ENCODE assay signal across 9 cellular contexts in the genomic region with DNA sequence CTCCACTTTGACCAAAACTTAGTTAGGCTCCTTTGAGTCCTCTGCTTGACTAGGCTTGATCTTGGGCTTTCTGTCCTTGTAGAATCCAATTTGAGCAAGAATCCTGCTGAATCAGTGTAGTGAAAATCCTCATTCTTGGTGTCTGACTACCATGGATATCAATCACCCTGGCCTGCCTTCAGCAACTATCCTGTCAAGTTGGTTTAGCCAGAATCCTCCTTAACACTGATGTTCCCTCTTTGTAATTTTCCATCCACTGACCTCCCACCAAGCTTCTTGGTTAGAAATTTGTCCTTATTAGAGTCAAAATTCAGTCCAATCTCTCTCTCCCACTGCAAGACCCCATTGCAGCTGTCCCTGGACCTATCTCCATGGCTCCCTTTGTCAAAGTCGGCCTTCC. TPM values are rescaled to one million over a fixed set of nuclear protein-coding genes. Genes with fewer than 3 reads are reported as not detected.
DNase-seq lines count a peak whose midpoint lies in the region; ATAC-seq, FAIRE-seq and TF ChIP-seq lines count a peak whose summit lies in the region.
"Had no signal": no experiment of that assay in that cellular context is flagged by ENCODE, and none has a peak within 500 bp of the region (broad histone marks: within the 10 kb centered on the region; RNA-seq: fewer than 3 reads in every experiment).

No MANE protein-coding gene starts in this region.

- TF ChIP-seq CTCF in HepG2 (CRISPR knock-in tag; IDR thresholded peaks at IDR 0.05) (no peak), right lobe of liver (IDR thresholded peaks at IDR 0.05) (no peak), VCaP (conservative IDR thresholded peaks at IDR 0.05) (no peak), lower lobe of right lung (IDR thresholded peaks at IDR 0.05) (no peak), uterus (IDR thresholded peaks at IDR 0.05) (no peak)

- no peaks in the 10 kb centered on the region for H3K79me2 ChIP-seq in HepG2 (ENCODE audit: insufficient read depth, low read length)

- no TSS peak for BruUV-seq in HepG2 (replicated peaks; lab: Mats Ljungman, UMichigan)

- peaks cover 15% of the 10 kb centered on the region for H3K4me1 ChIP-seq in HepG2 (ENCODE audit: insufficient read depth, low read length)
- peaks cover 0 to 7% (median 2%) of the 10 kb centered on the region in 4 donors for H3K4me1 ChIP-seq in right lobe of liver
- H3K4me1 ChIP-seq in lower lobe of right lung, result peaks cover 14% of the 10 kb centered on the region
- H3K4me1 ChIP-seq in uterus, result no peaks in the 10 kb centered on the region
- H3K4me1 ChIP-seq in aorta (ENCODE audit: control insufficient read depth in 1 of 2, insufficient read depth in 2 of 2, low read length in 2 of 2), result peaks cover 0 to 2% of the 10 kb centered on the region in 2 donors

- POLR2A ChIA-PET in HepG2 (lab: Yijun Ruan, JAX), result interaction anchor here (0.9 to 2.1 kb wide), 4 partner anchors 39 to 339 kb away, joined by 3 to 10 read pairs (median 5); a partner anchor contains a TSS

- no peak for TF ChIP-seq EP300 in HepG2 (IDR thresholded peaks at IDR 0.05; ENCODE audit: low read depth in 2 of 2, low read length in 2 of 2)
- no peak for TF ChIP-seq EP300 in HepG2 (CRISPR knock-in tag; IDR thresholded peaks at IDR 0.05; ENCODE audit: borderline replicate concordance)

- H3K4me2 ChIP-seq in HepG2 (ENCODE audit: low read depth, low read length), result peak overlapping the region; percentile 79

- H3K36me3 ChIP-seq in HepG2 (replicated peaks in 1 of 2; ENCODE audit: control insufficient read depth in 1 of 2, insufficient read depth in 2 of 2, low read length in 2 of 2) (no peaks in the 10 kb centered on the region), right lobe of liver (peaks cover 0 to 6% (median 0%) of the 10 kb centered on the region in 4 donors), lower lobe of right lung (peaks cover 6% of the 10 kb centered on the region), uterus (no peaks in the 10 kb centered on the region), aorta (ENCODE audit: control insufficient read depth in 1 of 2, insufficient read depth in 2 of 2, low read length in 1 of 2) (no peaks in the 10 kb centered on the region)

- DNase-seq in HepG2 (ENCODE audit: low spot score) (no peak), right lobe of liver (no peak), lower lobe of right lung (no peak), uterus (no peak), pons (ENCODE audit: low spot score) (no peak), aorta (no peak)

- ATAC-seq in HepG2, result no peak
- ATAC-seq in right lobe of liver, result no peak
- ATAC-seq in lower lobe of right lung, result no peak
- ATAC-seq in GM18873 (IDR thresholded peaks at IDR 0.05; ENCODE audit: low FRiP score, unreplicated experiment), result no peak
- no peak for ATAC-seq in aorta (ENCODE audit: low FRiP score)

- no peak for TF ChIP-seq RAD21 in HepG2 (CRISPR knock-in tag; IDR thresholded peaks at IDR 0.05)

- peak overlapping the region; percentile 59 for H2AFZ ChIP-seq in HepG2 (ENCODE audit: low read length)

- no peak for FAIRE-seq in HepG2 (lab: Jason Lieb, UNC)

- in situ Hi-C loops in HepG2 (cut with HindIII; ENCODE audit: extremely low pct_ligation_motif_present, low pct_unique_long_range_greater_than_20kb), result loop anchor here (10.0 kb wide), 1 partner anchor 303 kb away; no protein-coding TSS in a partner anchor

- H3K27ac ChIP-seq in HepG2 (ENCODE audit: extremely low read length, insufficient read depth, low read length) (no peak overlapping the region), right lobe of liver (no peak overlapping the region), VCaP (peak overlapping the region; percentile 82), lower lobe of right lung (peak overlapping the region; percentile 78), uterus (peak overlapping the region; percentile 64 to 73), aorta (ENCODE audit: low read depth in 1 of 2, low read length in 2 of 2) (peak overlapping the region in 1 of 2 donors; percentile 28)

- TF ChIP-seq POLR2A in HepG2 (IDR thresholded peaks at IDR 0.05; ENCODE audit: insufficient read depth in 1 of 2, low read depth in 2 of 2, low read length in 2 of 2) (no peak), right lobe of liver (IDR thresholded peaks at IDR 0.05) (no peak), uterus (IDR thresholded peaks at IDR 0.05) (no peak)

- H3K27me3 ChIP-seq in HepG2 (ENCODE audit: control insufficient read depth in 1 of 2, insufficient read depth in 2 of 2, low read length in 2 of 2) (no peaks in the 10 kb centered on the region), right lobe of liver (no peaks in the 10 kb centered on the region), lower lobe of right lung (ENCODE audit: low read depth) (no peaks in the 10 kb centered on the region), uterus (no peaks in the 10 kb centered on the region), aorta (ENCODE audit: control insufficient read depth in 1 of 2, insufficient read depth in 2 of 2, low read length in 1 of 2) (no peaks in the 10 kb centered on the region)

- CTCF ChIA-PET in HepG2 (lab: Yijun Ruan, JAX; ENCODE audit: low intra/inter-chr PET ratio, low total read pairs), result interaction anchor here (1.8 kb wide), 1 partner anchor 169 kb away, joined by 6 read pairs; no protein-coding TSS in a partner anchor

- intact Hi-C loops in HepG2 (cut with micrococcal nuclease; ENCODE audit: unreplicated experiment), result loop anchor here (1.0 to 5.0 kb wide), 6 partner anchors 39 to 303 kb away; a partner anchor contains a TSS
- intact Hi-C loops in right lobe of liver (cut with DNase I), result no loop called here
- intact Hi-C loops in lower lobe of right lung (cut with DNase I), result no loop called here
- intact Hi-C loops in uterus (cut with DNase I; ENCODE audit: low total_unique reads), result no loop called here
- intact Hi-C loops in aorta (cut with DNase I), result loop anchor here in 1 of 2 donors (5.0 to 10.0 kb wide), 2 partner anchors 81 to 303 kb away; a partner anchor contains a TSS

- H3K9ac ChIP-seq in HepG2 (ENCODE audit: insufficient read depth, low read depth, low read length), result no peak overlapping the region

- no peaks in the 10 kb centered on the region for H4K20me1 ChIP-seq in HepG2 (ENCODE audit: insufficient read depth, low read length)

- H3K4me3 ChIP-seq in HepG2 (replicated peaks in 1 of 3; ENCODE audit: insufficient read depth in 1 of 3, low read depth in 2 of 3, low read length in 3 of 3) (no peak overlapping the region), right lobe of liver (no peak overlapping the region), lower lobe of right lung (peak overlapping the region; percentile 85), uterus (peak overlapping the region; percentile 67 to 93), aorta (ENCODE audit: low read length in 2 of 2) (no peak overlapping the region)

- 78% methylated on average over 1 of the region's 1 CpG for WGBS in HepG2 (ENCODE audit: low lambda C conversion rate)
- WGBS in right lobe of liver (ENCODE audit: insufficient coverage, low coverage, low lambda C conversion rate, missing lambda C conversion rate), result 88% methylated on average over 1 of the region's 1 CpG
- WGBS in aorta, 2 donors, result 97% methylated on average over 1 of the region's 1 CpG

- H3K9me3 ChIP-seq in HepG2 (ENCODE audit: low read length), result no peaks in the 10 kb centered on the region
- H3K9me3 ChIP-seq in right lobe of liver, result no peaks in the 10 kb centered on the region
- no peaks in the 10 kb centered on the region for H3K9me3 ChIP-seq in lower lobe of right lung
- no peaks in the 10 kb centered on the region for H3K9me3 ChIP-seq in uterus
- no peaks in the 10 kb centered on the region for H3K9me3 ChIP-seq in aorta (ENCODE audit: control insufficient read depth, low read length)

RNA-seq across cellular contexts. Expression of a gene that starts 0.5 kb away (rescaled TPM):
- 25.2 and 30.4 TPM in 2 replicates for total RNA-seq in HepG2 (2016; rRNA removed; fragmentation: Illumina TruSeq; extraction: Trizol)
- total RNA-seq in HepG2 (2016; cell fraction: cytosol; rRNA removed; fragmentation: Illumina TruSeq; extraction: Trizol; ENCODE audit: low read depth), result 2.2 and 3.2 TPM in 2 replicates
- 23.2 and 30.4 TPM in 2 replicates for total RNA-seq in HepG2 (2016; cell fraction: insoluble cytoplasmic fraction; rRNA removed; fragmentation: Illumina TruSeq; extraction: Trizol)
- total RNA-seq in HepG2 (2016; cell fraction: membrane; rRNA removed; fragmentation: Illumina TruSeq; extraction: Trizol), result 6.4 and 7.0 TPM in 2 replicates
- total RNA-seq in HepG2 (2016; cell fraction: nucleus; rRNA removed; fragmentation: Illumina TruSeq; extraction: Trizol), result 21.4 and 22.9 TPM in 2 replicates
- 4.2 and 5.7 TPM in 2 replicates for polyA plus RNA-seq in HepG2 (2011; rRNA removed)
- 2.2 TPM in 2 replicates for polyA plus RNA-seq in HepG2 (2011; cell fraction: cytosol; rRNA removed)
- 4.0 and 4.5 TPM in 2 replicates for polyA plus RNA-seq in HepG2 (2011; cell fraction: nucleus; rRNA removed)
- 6.6 and 6.9 TPM in 2 replicates for polyA plus RNA-seq in HepG2 (2012)
- 0.85 and 1.4 TPM in 2 replicates for polyA plus RNA-seq in HepG2 (2016; cell fraction: cytosol; fragmentation: Illumina TruSeq; extraction: Trizol; ENCODE audit: low read depth)
- 20.1 and 23.5 TPM in 2 replicates for polyA plus RNA-seq in HepG2 (2016; cell fraction: insoluble cytoplasmic fraction; fragmentation: Illumina TruSeq; extraction: Trizol; ENCODE audit: low read depth)
- 2.9 and 3.3 TPM in 2 replicates for polyA plus RNA-seq in HepG2 (2016; cell fraction: membrane; fragmentation: Illumina TruSeq; extraction: Trizol; ENCODE audit: low read depth)
- polyA plus RNA-seq in HepG2 (2016; cell fraction: nucleus; fragmentation: Illumina TruSeq; extraction: Trizol; ENCODE audit: insufficient read depth, low read depth), result 21.9 and 22.2 TPM in 2 replicates
- 5.7 and 5.8 TPM in 2 replicates for polyA minus RNA-seq in HepG2 (2011; rRNA and poly(A)+ RNA removed; ENCODE audit: low replicate concordance)
- polyA minus RNA-seq in HepG2 (2011; cell fraction: cytosol; rRNA and poly(A)+ RNA removed), result 1.6 and 2.4 TPM in 2 replicates
- polyA minus RNA-seq in HepG2 (2011; cell fraction: nucleus; rRNA and poly(A)+ RNA removed), result 13.0 and 14.2 TPM in 2 replicates
- 1 to 10 TPM; 5.1 to 7.4 (median 5.6) TPM for total RNA-seq in right lobe of liver
- total RNA-seq in lower lobe of right lung, result 11.7 TPM
- total RNA-seq in uterus, result 10 to 100 TPM in 2 of 4 donors, 1 to 10 TPM in 2; 4.7 to 31.9 (median 10.7) TPM
- total RNA-seq in aorta, result 10 to 100 TPM; 12.9 TPM
- polyA plus RNA-seq in aorta, result 10 to 100 TPM in 1 of 2 donors, 1 to 10 TPM in 1; 5.4 to 11.4 TPM

RNA-seq across cellular contexts. Expression of a gene that starts 39.2 kb away (rescaled TPM):
- 1.2 and 1.4 TPM in 2 replicates for total RNA-seq in HepG2 (2016; rRNA removed; fragmentation: Illumina TruSeq; extraction: Trizol)
- 0.79 and 1.2 TPM in 2 replicates for total RNA-seq in HepG2 (2016; cell fraction: cytosol; rRNA removed; fragmentation: Illumina TruSeq; extraction: Trizol; ENCODE audit: low read depth)
- 1.1 and 1.2 TPM in 2 replicates for total RNA-seq in HepG2 (2016; cell fraction: insoluble cytoplasmic fraction; rRNA removed; fragmentation: Illumina TruSeq; extraction: Trizol)
- 0.38 and 0.56 TPM in 2 replicates for total RNA-seq in HepG2 (2016; cell fraction: membrane; rRNA removed; fragmentation: Illumina TruSeq; extraction: Trizol)
- total RNA-seq in HepG2 (2016; cell fraction: nucleus; rRNA removed; fragmentation: Illumina TruSeq; extraction: Trizol), result 2.1 and 2.5 TPM in 2 replicates
- polyA plus RNA-seq in HepG2 (2011; rRNA removed), result 1.3 and 1.7 TPM in 2 replicates
- 0.95 and 0.97 TPM in 2 replicates for polyA plus RNA-seq in HepG2 (2011; cell fraction: cytosol; rRNA removed)
- polyA plus RNA-seq in HepG2 (2011; cell fraction: nucleus; rRNA removed), result 2.0 and 2.4 TPM in 2 replicates
- 0.32 and 0.47 TPM in 2 replicates for polyA plus RNA-seq in HepG2 (2012)
- 0.01 and 0.05 TPM in 2 replicates for polyA plus RNA-seq in HepG2 (2016; cell fraction: cytosol; fragmentation: Illumina TruSeq; extraction: Trizol; ENCODE audit: low read depth)
- polyA plus RNA-seq in HepG2 (2016; cell fraction: insoluble cytoplasmic fraction; fragmentation: Illumina TruSeq; extraction: Trizol; ENCODE audit: low read depth), result 0.70 and 0.73 TPM in 2 replicates
- polyA plus RNA-seq in HepG2 (2016; cell fraction: membrane; fragmentation: Illumina TruSeq; extraction: Trizol; ENCODE audit: low read depth), result 0.10 and 0.12 TPM in 2 replicates
- polyA plus RNA-seq in HepG2 (2016; cell fraction: nucleus; fragmentation: Illumina TruSeq; extraction: Trizol; ENCODE audit: insufficient read depth, low read depth), result 1.9 TPM in 2 replicates
- polyA minus RNA-seq in HepG2 (2011; rRNA and poly(A)+ RNA removed; ENCODE audit: low replicate concordance), result 0.05 and 2.9 TPM in 2 replicates
- 3.0 and 3.2 TPM in 2 replicates for polyA minus RNA-seq in HepG2 (2011; cell fraction: cytosol; rRNA and poly(A)+ RNA removed)
- 6.2 and 8.8 TPM in 2 replicates for polyA minus RNA-seq in HepG2 (2011; cell fraction: nucleus; rRNA and poly(A)+ RNA removed)
- 1 to 10 TPM; 1.2 to 9.4 (median 6.3) TPM for total RNA-seq in right lobe of liver
- total RNA-seq in lower lobe of right lung, result 0.27 TPM
- 1 to 10 TPM in 2 of 4 donors, under 1 TPM in 1, not detected in 1; 0.85 to 2.3 (median 2.1) TPM for total RNA-seq in uterus
- 1 to 10 TPM in 1 of 2 donors, under 1 TPM in 1; 0.78 to 1.2 TPM for total RNA-seq in aorta
- polyA plus RNA-seq in aorta, result under 1 TPM; 0.03 to 0.38 TPM
- total RNA-seq: LHCN-M2 had no signal

Comparison
In these comparisons a context has a peak if more than half of its experiments do, and no peak if none do; other contexts are left out.
1. H3K27ac ChIP-seq: peak in VCaP (single experiment), lower lobe of right lung (single experiment) and uterus (2 of 2); none in HepG2 (single experiment) and right lobe of liver (0 of 3).
2. H3K4me3 ChIP-seq: peak in lower lobe of right lung (single experiment) and uterus (2 of 2); none in HepG2 (0 of 3), right lobe of liver (0 of 3) and aorta (0 of 2).